ENCODE assay signal across 20 cellular contexts in the genomic region with DNA sequence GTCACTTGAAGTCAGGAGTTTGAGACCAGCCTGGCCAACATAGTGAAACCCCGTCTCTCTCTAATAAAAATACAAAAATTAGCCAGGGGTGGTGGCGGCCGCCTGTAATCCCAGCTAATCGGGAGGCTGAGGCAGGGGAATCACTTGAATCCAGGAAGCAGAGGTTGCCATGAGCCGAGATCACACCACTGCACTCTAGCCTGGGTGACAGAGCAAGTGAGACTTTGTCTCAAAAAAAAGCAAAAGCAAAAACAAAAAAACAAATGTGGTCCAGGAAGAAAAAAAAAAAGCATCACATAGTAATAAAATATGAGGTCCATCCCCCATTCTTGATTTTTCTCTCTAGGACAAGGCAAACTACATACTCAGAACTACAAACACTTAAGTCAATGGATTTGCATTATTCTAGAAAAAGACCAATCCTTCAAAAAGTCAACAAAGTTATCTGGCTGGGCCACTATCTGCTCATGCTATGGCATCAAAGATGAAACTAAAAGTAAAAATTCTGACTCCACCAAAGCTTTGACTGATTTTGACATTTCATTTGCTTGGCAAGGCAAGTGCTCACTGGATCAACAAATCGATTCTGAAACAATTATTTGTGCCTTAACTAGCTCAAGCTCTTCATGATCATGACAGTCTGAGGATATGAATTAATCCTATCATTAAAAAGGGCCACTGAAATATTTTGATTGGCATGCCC. TPM values are rescaled to one million over a fixed set of nuclear protein-coding genes. Genes with fewer than 3 reads are reported as not detected.
DNase-seq lines count a peak whose midpoint lies in the region; ATAC-seq and TF ChIP-seq lines count a peak whose summit lies in the region.
"Had no signal": no experiment of that assay in that cellular context is flagged by ENCODE, and none has a peak within 500 bp of the region (broad histone marks: within the 10 kb centered on the region; RNA-seq: fewer than 3 reads in every experiment).

No MANE protein-coding gene starts in this region.

- H3K4me1 ChIP-seq in OCI-LY3 (ENCODE audit: low read length) = peaks cover 47% of the 10 kb centered on the region
- H3K4me1 ChIP-seq: A549, psoas muscle had no signal

- TF ChIP-seq POLR2A in lower leg skin (IDR thresholded peaks at IDR 0.05) = no peak

- H3K9ac ChIP-seq in OCI-LY3 (ENCODE audit: low read length) = no peak overlapping the region

- H4K20me1 ChIP-seq in OCI-LY3 (ENCODE audit: insufficient read depth, low read length) = 0 out of 2 replicates have a peak, but pooled peaks cover 3% of the 10 kb centered on the region

- H3K27ac Mint-ChIP-seq in activated CD8-positive, alpha-beta memory T cell treated with anti-CD3 and anti-CD28 coated beads, Interleukin-2, amount 10 ng/mL, durations not matched to agents 7 days and 5 days = peak overlapping the region; percentile 86
- H3K27ac Mint-ChIP-seq in memory B cell = peak overlapping the region; percentile 55

- CTCF ChIA-PET in activated CD8-positive, alpha-beta memory T cell treated with anti-CD3 and anti-CD28 coated beads, Interleukin-2, amount 10 ng/mL, durations not matched to agents 7 days and 5 days (lab: Charles Lee) = interaction anchor here (1.2 to 3.0 kb wide), 4 partner anchors 8 to 16 kb away, joined by 3 to 17 read pairs (median 4); no protein-coding TSS in a partner anchor

- no peaks in the 10 kb centered on the region for H3K9me3 ChIP-seq in OCI-LY3 (ENCODE audit: insufficient read depth, low read length)
- H3K9me3 ChIP-seq: A549, psoas muscle had no signal

- H3K9me3 Mint-ChIP-seq in activated CD8-positive, alpha-beta memory T cell treated with anti-CD3 and anti-CD28 coated beads, Interleukin-2, amount 10 ng/mL, durations not matched to agents 7 days and 5 days (ENCODE audit: low read depth) = no peaks in the 10 kb centered on the region
- no peaks in the 10 kb centered on the region for H3K9me3 Mint-ChIP-seq in memory B cell
- H3K9me3 Mint-ChIP-seq: brain had no signal

- peak overlapping the region; percentile 42 for H3K4me3 Mint-ChIP-seq in activated CD8-positive, alpha-beta memory T cell treated with anti-CD3 and anti-CD28 coated beads, Interleukin-2, amount 10 ng/mL, durations not matched to agents 7 days and 5 days
- no peak overlapping the region for H3K4me3 Mint-ChIP-seq in memory B cell
- H3K4me3 Mint-ChIP-seq: brain had no signal

- peaks cover 15% of the 10 kb centered on the region for H3K36me3 ChIP-seq in OCI-LY3 (replicated peaks; ENCODE audit: low read depth, low read length)

- H3K27me3 Mint-ChIP-seq in activated CD8-positive, alpha-beta memory T cell treated with anti-CD3 and anti-CD28 coated beads, Interleukin-2, amount 10 ng/mL, durations not matched to agents 7 days and 5 days = no peaks in the 10 kb centered on the region
- no peaks in the 10 kb centered on the region for H3K27me3 Mint-ChIP-seq in memory B cell
- H3K27me3 Mint-ChIP-seq: brain had no signal

- whole genome bisulfite sequencing in lower leg skin, 2 donors = 90% methylated on average over 6 of the region's 6 CpGs

- H2AFZ ChIP-seq in OCI-LY3 (ENCODE audit: low read depth, low read length) = no peak overlapping the region

- no peak overlapping the region for H3K27ac ChIP-seq in OCI-LY3 (ENCODE audit: low read length)
- H3K27ac ChIP-seq: A549, psoas muscle had no signal

- 0 out of 2 replicates have a peak overlapping the region, but pooled peaks have one; percentile 0 for H3K4me2 ChIP-seq in OCI-LY3 (ENCODE audit: low read length)
- H3K4me2 ChIP-seq: A549 had no signal

- H3K4me3 ChIP-seq in OCI-LY3 (ENCODE audit: low read length) (no peak overlapping the region), lower leg skin (ENCODE audit: low read depth, poor library complexity, severe bottlenecking) (no peak overlapping the region)
- H3K4me3 ChIP-seq: A549, psoas muscle had no signal

- intact Hi-C loops in lower leg skin (cut with DNase I; ENCODE audit: low total_unique reads) = loop anchor here (10.0 kb wide), 1 partner anchor 66 kb away; no protein-coding TSS in a partner anchor

- peaks cover 42% of the 10 kb centered on the region for H3K79me2 ChIP-seq in OCI-LY3 (ENCODE audit: low read length)

- H3K36me3 Mint-ChIP-seq in activated CD8-positive, alpha-beta memory T cell treated with anti-CD3 and anti-CD28 coated beads, Interleukin-2, amount 10 ng/mL, durations not matched to agents 7 days and 5 days = peaks cover 9% of the 10 kb centered on the region
- no peaks in the 10 kb centered on the region for H3K36me3 Mint-ChIP-seq in memory B cell

- H3K4me1 Mint-ChIP-seq in activated CD8-positive, alpha-beta memory T cell treated with anti-CD3 and anti-CD28 coated beads, Interleukin-2, amount 10 ng/mL, durations not matched to agents 7 days and 5 days = peaks cover 67% of the 10 kb centered on the region
- peaks cover 18% of the 10 kb centered on the region for H3K4me1 Mint-ChIP-seq in memory B cell

- TF ChIP-seq CTCF in OCI-LY3 (IDR thresholded peaks at IDR 0.05; ENCODE audit: low read depth, low read length) = no peak
- no peak for TF ChIP-seq CTCF in lower leg skin (IDR thresholded peaks at IDR 0.05)

- no peaks in the 10 kb centered on the region for H3K27me3 ChIP-seq in OCI-LY3 (ENCODE audit: low read depth, low read length)

- DNase-seq in activated CD8-positive, alpha-beta memory T cell treated with anti-CD3 and anti-CD28 coated beads, Interleukin-2, amount 10 ng/mL, durations not matched to agents 7 days and 5 days = no peak
- no peak for DNase-seq in activated CD8-positive, alpha-beta memory T cell treated with anti-CD3 and anti-CD28 coated beads, Interleukin-2, amount 50 U/mL, for 4 hours
- DNase-seq in memory B cell (ENCODE audit: low spot score in 2 of 2) (no peak), NCI-H1092 (lab: John Stamatoyannopoulos, UW) (no peak), lower leg skin (ENCODE audit: low spot score in 2 of 2) (no peak)
- DNase-seq: Calu3; effector CD4-positive, alpha-beta T cell; foreskin melanocyte; KBM-7; kidney; NCI-H1694; NCI-H748 treated with DMSO at 0.1 percent for 48 hours; psoas muscle; stimulated activated CD8-positive, alpha-beta memory T cell treated with anti-CD3 and anti-CD28 coated beads, Interleukin-4, amount 100 ng/mL, for 48 hours had no signal

- peak; percentile 72 for ATAC-seq in activated CD8-positive, alpha-beta memory T cell treated with anti-CD3 and anti-CD28 coated beads, Interleukin-2, amount 10 ng/mL, durations not matched to agents 7 days and 5 days
- peak; percentile 50 for ATAC-seq in GM21526 (IDR thresholded peaks at IDR 0.05; ENCODE audit: low FRiP score, unreplicated experiment)
- ATAC-seq in memory B cell (ENCODE audit: low read depth) = no peak
- no peak for ATAC-seq in GM21576 (IDR thresholded peaks at IDR 0.05; ENCODE audit: unreplicated experiment)
- ATAC-seq: A549, psoas muscle, Right ventricle myocardium inferior had no signal

RNA-seq across cellular contexts. Expression of a gene that starts 28.4 kb away (rescaled TPM):
- total RNA-seq in activated CD8-positive, alpha-beta memory T cell treated with anti-CD3 and anti-CD28 coated beads, Interleukin-2, amount 10 ng/mL, durations not matched to agents 7 days and 5 days = 10 to 100 TPM; 48.4 to 59.8 TPM
- total RNA-seq in lower leg skin = 10 to 100 TPM; 28.0 to 34.2 (median 30.6) TPM

Comparison
In these comparisons a context has a peak if more than half of its experiments do, and no peak if none do; other contexts are left out.
1. ATAC-seq: peak in activated CD8-positive, alpha-beta memory T cell treated with anti-CD3 and anti-CD28 coated beads, Interleukin-2, amount 10 ng/mL, durations not matched to agents 7 days and 5 days (single experiment) and GM21526 (single experiment); none in memory B cell (single experiment) and GM21576 (single experiment).